9 cellular contexts compared by ENCODE assay signal in the genomic region with DNA sequence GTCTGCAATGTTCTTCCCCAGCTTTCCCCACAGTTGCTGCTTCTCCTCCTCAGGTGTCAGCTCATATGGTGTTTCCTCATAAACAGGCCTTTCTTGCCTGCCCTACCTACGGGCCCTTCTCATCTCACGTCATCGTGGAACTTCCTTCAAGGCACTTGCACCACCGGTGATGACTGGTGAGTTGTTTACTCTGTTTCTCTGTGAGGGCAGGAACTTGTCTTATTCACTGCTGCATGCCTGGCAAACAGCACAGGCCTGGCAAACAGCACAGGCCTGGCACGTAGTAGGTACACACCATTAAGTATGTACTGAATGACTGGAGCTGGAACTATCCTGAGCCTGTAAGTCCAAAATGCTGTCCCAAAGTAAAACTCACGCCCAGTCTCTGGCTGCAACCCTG. TPM values are rescaled to one million over a fixed set of nuclear protein-coding genes. Genes with fewer than 3 reads are reported as not detected.
DNase-seq lines count a peak whose midpoint lies in the region.
"Had no signal": no experiment of that assay in that cellular context is flagged by ENCODE, and none has a peak within 500 bp of the region (broad histone marks: within the 10 kb centered on the region; RNA-seq: fewer than 3 reads in every experiment).

No MANE protein-coding gene starts in this region.

- H3K4me3 ChIP-seq in BLaER1 (peak overlapping the region; percentile 43), MG63 (no peak overlapping the region), mesenchymal stem cell (ENCODE audit: insufficient read depth in 1 of 2, low read depth in 1 of 2, low read length in 2 of 2) (no peak overlapping the region)

- peaks cover 16% of the 10 kb centered on the region for H3K36me3 Mint-ChIP-seq in activated naive CD8-positive, alpha-beta T cell treated with anti-CD3 and anti-CD28 coated beads for 36 hours

- H3K27me3 ChIP-seq in BLaER1 = no peaks in the 10 kb centered on the region
- no peaks in the 10 kb centered on the region for H3K27me3 ChIP-seq in MG63
- H3K27me3 ChIP-seq in mesenchymal stem cell (ENCODE audit: control insufficient read depth in 1 of 2, insufficient read depth in 1 of 2, low read length in 2 of 2) = no peaks in the 10 kb centered on the region

- no peak overlapping the region for H3K4ac ChIP-seq in mesenchymal stem cell (ENCODE audit: low read depth in 1 of 2, low read length in 2 of 2)

- H2AK5ac ChIP-seq in mesenchymal stem cell (ENCODE audit: low read length, severe bottlenecking) = no peak overlapping the region

- H3K9ac ChIP-seq in BLaER1 (peak overlapping the region; percentile 34; the same call in 1 of the 2 replicates), mesenchymal stem cell (ENCODE audit: low read length) (no peak overlapping the region)

- no peak overlapping the region for H2BK120ac ChIP-seq in mesenchymal stem cell (ENCODE audit: low read depth, low read length)

- H3K27me3 Mint-ChIP-seq in activated naive CD8-positive, alpha-beta T cell treated with anti-CD3 and anti-CD28 coated beads for 36 hours = no peaks in the 10 kb centered on the region

- H3K4me1 Mint-ChIP-seq in activated naive CD8-positive, alpha-beta T cell treated with anti-CD3 and anti-CD28 coated beads for 36 hours = peaks cover 16% of the 10 kb centered on the region
- H3K4me1 Mint-ChIP-seq: mesothelial cell of epicardium had no signal

- peak; percentile 58 for DNase-seq in MG63
- no peak for DNase-seq in activated naive CD8-positive, alpha-beta T cell treated with anti-CD3 and anti-CD28 coated beads for 36 hours
- DNase-seq in mesenchymal stem cell = peak; percentile 38
- no peak for DNase-seq in DMS153 (lab: John Stamatoyannopoulos, UW)
- DNase-seq in DMS 273 treated with DMSO at 0.1 percent for 48 hours (lab: John Stamatoyannopoulos, UW) = no peak
- DNase-seq in dedifferentiated amniotic fluid mesenchymal stem cell (ENCODE audit: extremely low spot score) = no peak
- DNase-seq in NCI-H748 (lab: John Stamatoyannopoulos, UW; ENCODE audit: unreplicated experiment) = no peak

- H3K4me2 ChIP-seq in BLaER1 (peak overlapping the region; percentile 90), mesenchymal stem cell (ENCODE audit: low read length, poor library complexity, severe bottlenecking) (no peak overlapping the region)

- H4K91ac ChIP-seq in mesenchymal stem cell (ENCODE audit: low read length) = no peak overlapping the region

- H2BK12ac ChIP-seq in mesenchymal stem cell (ENCODE audit: low read length in 2 of 2) = no peak overlapping the region

- H4K20me1 ChIP-seq in BLaER1 = peaks cover 40% of the 10 kb centered on the region

- no peak overlapping the region for H2AFZ ChIP-seq in mesenchymal stem cell (ENCODE audit: low read depth, low read length)

- H3K27ac ChIP-seq in BLaER1 = peak overlapping the region; percentile 77
- no peak overlapping the region for H3K27ac ChIP-seq in mesenchymal stem cell (ENCODE audit: low read length, poor library complexity, severe bottlenecking)

- no peak overlapping the region for H3K4me3 Mint-ChIP-seq in activated naive CD8-positive, alpha-beta T cell treated with anti-CD3 and anti-CD28 coated beads for 36 hours
- H3K4me3 Mint-ChIP-seq: mesothelial cell of epicardium had no signal

- H3K9me3 ChIP-seq in BLaER1 (no peaks in the 10 kb centered on the region), MG63 (no peaks in the 10 kb centered on the region), mesenchymal stem cell (ENCODE audit: control insufficient read depth, low read length) (no peaks in the 10 kb centered on the region)

- H3K27ac Mint-ChIP-seq in activated naive CD8-positive, alpha-beta T cell treated with anti-CD3 and anti-CD28 coated beads for 36 hours = peak overlapping the region; percentile 14
- H3K27ac Mint-ChIP-seq: mesothelial cell of epicardium had no signal

- H4K8ac ChIP-seq in mesenchymal stem cell (ENCODE audit: low read length) = no peak overlapping the region

- no peak overlapping the region for H3K14ac ChIP-seq in mesenchymal stem cell (ENCODE audit: low read length in 2 of 2)

- whole genome bisulfite sequencing in mesenchymal stem cell = 91% methylated on average over 6 of the region's 6 CpGs

- no peaks in the 10 kb centered on the region for H3K9me3 Mint-ChIP-seq in activated naive CD8-positive, alpha-beta T cell treated with anti-CD3 and anti-CD28 coated beads for 36 hours
- H3K9me3 Mint-ChIP-seq: mesothelial cell of epicardium had no signal

- no peak overlapping the region for H3K23ac ChIP-seq in mesenchymal stem cell (ENCODE audit: low read length in 2 of 2)

- H3K4me1 ChIP-seq in BLaER1 (peaks cover 51% of the 10 kb centered on the region), mesenchymal stem cell (ENCODE audit: control insufficient read depth, insufficient read depth, low read depth, low read length) (peaks cover 13% of the 10 kb centered on the region)

- H2BK15ac ChIP-seq in mesenchymal stem cell (ENCODE audit: low read depth, poor library complexity, severe bottlenecking) = no peak overlapping the region

- no peak overlapping the region for H3K18ac ChIP-seq in mesenchymal stem cell (ENCODE audit: low read depth in 1 of 2, low read length in 2 of 2)

- H3K36me3 ChIP-seq in BLaER1 = peaks cover 49% of the 10 kb centered on the region
- H3K36me3 ChIP-seq in MG63 = peaks cover 56% of the 10 kb centered on the region
- peaks cover 62 to 73% of the 10 kb centered on the region in 2 experiments for H3K36me3 ChIP-seq in mesenchymal stem cell (ENCODE audit: control insufficient read depth in 1 of 2, insufficient read depth in 2 of 2, low read depth in 1 of 2, low read length in 2 of 2)

- H3K79me1 ChIP-seq in mesenchymal stem cell (replicated peaks; ENCODE audit: low read length, poor library complexity, severe bottlenecking) = peaks cover 38% of the 10 kb centered on the region

- H2BK5ac ChIP-seq in mesenchymal stem cell (ENCODE audit: low read depth, low read length, poor library complexity, severe bottlenecking) = no peak overlapping the region

RNA-seq across cellular contexts. Expression of a gene that starts 25.8 kb away (rescaled TPM):
- total RNA-seq in MG63 (2014; rRNA removed; shearing (Covaris generic); ENCODE audit: low replicate concordance) = 10.0 and 13.2 TPM in 2 replicates
- 10 to 100 TPM; 43.1 to 51.5 TPM for total RNA-seq in activated naive CD8-positive, alpha-beta T cell treated with anti-CD3 and anti-CD28 coated beads for 36 hours
- polyA plus RNA-seq in mesenchymal stem cell (2013, experiment 1 of 2) = 55.6 TPM
- polyA plus RNA-seq in mesenchymal stem cell (2013, experiment 2 of 2) = 54.5 TPM

RNA-seq across cellular contexts. Expression of a gene that starts 36.5 kb away (rescaled TPM):
- 1.9 and 7.0 TPM in 2 replicates for total RNA-seq in MG63 (2014; rRNA removed; shearing (Covaris generic); ENCODE audit: low replicate concordance)
- total RNA-seq in activated naive CD8-positive, alpha-beta T cell treated with anti-CD3 and anti-CD28 coated beads for 36 hours = 1 to 10 TPM; 5.3 to 6.3 TPM
- polyA plus RNA-seq in mesenchymal stem cell (2013, experiment 1 of 2) = 129 TPM
- polyA plus RNA-seq in mesenchymal stem cell (2013, experiment 2 of 2) = 133 TPM

RNA-seq across cellular contexts. Expression of a gene that starts 37.8 kb away (rescaled TPM):
- total RNA-seq in MG63 (2014; rRNA removed; shearing (Covaris generic); ENCODE audit: low replicate concordance) = 32.0 and 53.7 TPM in 2 replicates
- 10 to 100 TPM; 64.1 to 66.8 TPM for total RNA-seq in activated naive CD8-positive, alpha-beta T cell treated with anti-CD3 and anti-CD28 coated beads for 36 hours
- polyA plus RNA-seq in mesenchymal stem cell (2013, experiment 1 of 2) = 62.4 TPM
- polyA plus RNA-seq in mesenchymal stem cell (2013, experiment 2 of 2) = 61.1 TPM

RNA-seq across cellular contexts. Expression of a gene that starts 53.7 kb away (rescaled TPM):
- total RNA-seq in MG63 (2014; rRNA removed; shearing (Covaris generic); ENCODE audit: low replicate concordance) = 0.03 TPM in 1 of 2 replicates, not detected in the other
- 1 to 10 TPM; 9.3 to 9.4 TPM for total RNA-seq in activated naive CD8-positive, alpha-beta T cell treated with anti-CD3 and anti-CD28 coated beads for 36 hours
- polyA plus RNA-seq in mesenchymal stem cell (2013, experiment 1 of 2) = 1.9 TPM
- 1.8 TPM for polyA plus RNA-seq in mesenchymal stem cell (2013, experiment 2 of 2)

Comparison
In these comparisons a context has a peak if more than half of its experiments do, and no peak if none do; other contexts are left out.
1. DNase-seq: peak in MG63 (single experiment) and mesenchymal stem cell (single experiment); none in activated naive CD8-positive, alpha-beta T cell treated with anti-CD3 and anti-CD28 coated beads for 36 hours (single experiment), DMS153 (single experiment), DMS 273 treated with DMSO at 0.1 percent for 48 hours (single experiment), dedifferentiated amniotic fluid mesenchymal stem cell (single experiment) and NCI-H748 (single experiment).